Comparison of ENCODE assay signal across 13 cellular contexts in the genomic region with DNA sequence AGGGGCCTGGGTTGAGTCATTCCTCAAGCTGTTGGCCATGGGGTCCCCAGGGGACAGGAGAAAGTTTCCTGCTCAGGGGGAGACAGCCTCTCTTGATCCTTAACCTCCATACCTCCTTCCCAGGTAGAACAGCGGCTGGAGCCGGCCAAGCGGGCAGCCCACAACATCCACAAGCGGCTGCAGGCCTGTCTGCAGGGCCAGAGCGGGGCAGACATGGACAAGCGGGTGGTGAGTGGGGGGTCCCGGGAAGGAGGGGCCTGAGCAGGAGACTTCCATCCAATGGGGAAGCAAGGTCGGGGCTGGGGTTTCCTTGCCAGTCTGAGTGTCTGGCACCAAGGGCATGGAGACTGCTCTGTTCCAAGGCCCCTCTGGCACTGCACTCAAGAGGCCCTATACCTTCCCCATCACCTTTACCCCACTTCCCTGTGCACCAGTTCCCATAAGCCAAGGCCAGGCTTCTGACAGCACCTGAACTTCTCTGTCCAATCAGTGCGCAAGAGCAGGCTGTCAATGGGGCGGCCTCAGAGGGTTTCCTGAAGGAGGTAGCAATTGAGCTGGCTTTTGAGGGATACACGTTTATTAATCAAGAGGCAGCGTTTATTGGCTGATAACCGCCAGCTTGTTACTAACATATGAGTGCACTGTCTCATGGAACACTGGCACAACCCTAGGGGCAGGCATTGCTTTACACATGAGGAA. TPM values are rescaled to one million over a fixed set of nuclear protein-coding genes. Genes with fewer than 3 reads are reported as not detected.
DNase-seq lines count a peak whose midpoint lies in the region; ATAC-seq and TF ChIP-seq lines count a peak whose summit lies in the region.
"Had no signal": no experiment of that assay in that cellular context is flagged by ENCODE, and none has a peak within 500 bp of the region (broad histone marks: within the 10 kb centered on the region; RNA-seq: fewer than 3 reads in every experiment).

No MANE protein-coding gene starts in this region.

- ATAC-seq in HG03025 (IDR thresholded peaks at IDR 0.05; ENCODE audit: low FRiP score, unreplicated experiment), result no peak
- ATAC-seq in HG03097 (IDR thresholded peaks at IDR 0.05; ENCODE audit: low FRiP score, unreplicated experiment), result no peak
- ATAC-seq: left lung, right cardiac atrium had no signal

- H3K27me3 ChIP-seq in CD8-positive, alpha-beta memory T cell (ENCODE audit: insufficient read depth, low read length, poor library complexity, severe bottlenecking), result no peaks in the 10 kb centered on the region
- H3K27me3 ChIP-seq in NT2/D1 (ENCODE audit: insufficient read depth, insufficient read length), result no peaks in the 10 kb centered on the region
- H3K27me3 ChIP-seq in colonic mucosa, result no peaks in the 10 kb centered on the region
- H3K27me3 ChIP-seq: left lung had no signal

- H3K4me3 Mint-ChIP-seq in CD8-positive, alpha-beta memory T cell, result peak overlapping the region; percentile 85 to 99 (median 97)
- H3K4me3 Mint-ChIP-seq in nephron progenitor cell, result peak overlapping the region; percentile 13

- peaks cover 45 to 78% (median 51%) of the 10 kb centered on the region in 3 donors for H3K4me1 Mint-ChIP-seq in CD8-positive, alpha-beta memory T cell
- H3K4me1 Mint-ChIP-seq in nephron progenitor cell, result peaks cover 43% of the 10 kb centered on the region

- CTCF ChIA-PET in CD8-positive, alpha-beta memory T cell (lab: Charles Lee), result interaction anchor here (1.3 to 16.3 kb wide), 9 partner anchors 11 to 221 kb away, joined by 3 to 375 read pairs (median 28); a partner anchor contains a TSS

- no peak overlapping the region for H3K27ac ChIP-seq in CD8-positive, alpha-beta memory T cell (ENCODE audit: low read depth, low read length)
- H3K27ac ChIP-seq in colonic mucosa, result peak overlapping the region; percentile 79

- H3K27ac Mint-ChIP-seq in CD8-positive, alpha-beta memory T cell, result peak overlapping the region in 7 of 8 donors; percentile 32 to 96 (median 86)
- H3K27ac Mint-ChIP-seq in nephron progenitor cell, result no peak overlapping the region

- DNase-seq in CD8-positive, alpha-beta memory T cell, result no peak
- DNase-seq in NT2/D1 (ENCODE audit: low read depth, low spot score) (no peak), colonic mucosa (peak; percentile 82), nephron progenitor cell (no peak), GOT3 (lab: John Stamatoyannopoulos, UW) (no peak), DMS153 treated with DMSO at 0.1 percent for 48 hours (lab: John Stamatoyannopoulos, UW; ENCODE audit: unreplicated experiment) (no peak)
- DNase-seq: foreskin melanocyte, left lung, NCI-H1048, NCI-H82, right cardiac atrium had no signal

- POLR2A ChIA-PET in CD8-positive, alpha-beta memory T cell (lab: Charles Lee), result interaction anchor here (0.7 to 2.9 kb wide), 7 partner anchors 8 to 166 kb away, joined by 3 to 18 read pairs (median 7); a partner anchor contains a TSS

- H3K36me3 Mint-ChIP-seq in CD8-positive, alpha-beta memory T cell, result peaks cover 0 to 58% (median 6%) of the 10 kb centered on the region in 3 donors
- H3K36me3 Mint-ChIP-seq in nephron progenitor cell (ENCODE audit: low read depth), result peaks cover 13% of the 10 kb centered on the region

- intact Hi-C loops in colonic mucosa (cut with DNase I), result loop anchor here (5.0 to 10.0 kb wide), 2 partner anchors 41 to 153 kb away; no protein-coding TSS in a partner anchor

- H3K27me3 Mint-ChIP-seq in CD8-positive, alpha-beta memory T cell, result no peaks in the 10 kb centered on the region
- no peaks in the 10 kb centered on the region for H3K27me3 Mint-ChIP-seq in nephron progenitor cell (ENCODE audit: low read depth, poor library complexity)

- no peaks in the 10 kb centered on the region for H3K9me3 Mint-ChIP-seq in CD8-positive, alpha-beta memory T cell
- no peaks in the 10 kb centered on the region for H3K9me3 Mint-ChIP-seq in nephron progenitor cell

- peaks cover 56% of the 10 kb centered on the region for H3K4me1 ChIP-seq in CD8-positive, alpha-beta memory T cell (ENCODE audit: insufficient read depth, low read length)
- H3K4me1 ChIP-seq in NT2/D1 (ENCODE audit: insufficient read depth, insufficient read length) (peaks cover 18% of the 10 kb centered on the region), colonic mucosa (peaks cover 35% of the 10 kb centered on the region)

- no peaks in the 10 kb centered on the region for H3K9me3 ChIP-seq in CD8-positive, alpha-beta memory T cell (ENCODE audit: low read length)
- H3K9me3 ChIP-seq in NT2/D1 (ENCODE audit: insufficient read depth, low read length) (no peaks in the 10 kb centered on the region), colonic mucosa (no peaks in the 10 kb centered on the region)
- H3K9me3 ChIP-seq: left lung had no signal

- no peak for TF ChIP-seq CTCF in colonic mucosa (IDR thresholded peaks at IDR 0.05)
- no peak for TF ChIP-seq CTCF in nephron progenitor cell (IDR thresholded peaks at IDR 0.05)

- H3K9ac ChIP-seq in NT2/D1 (ENCODE audit: insufficient read length, low read depth), result peak overlapping the region; percentile 21
- peak overlapping the region; percentile 80 to 100 for H3K9ac ChIP-seq in colonic mucosa (ENCODE audit: low read depth in 2 of 2, low read length in 2 of 2)

- H3K4me3 ChIP-seq in CD8-positive, alpha-beta memory T cell (ENCODE audit: low read length), result peak overlapping the region; percentile 94
- H3K4me3 ChIP-seq in NT2/D1 (ENCODE audit: insufficient read length, low read depth) (no peak overlapping the region), colonic mucosa (peak overlapping the region; percentile 48)

- peaks cover 42% of the 10 kb centered on the region for H3K36me3 ChIP-seq in CD8-positive, alpha-beta memory T cell (ENCODE audit: insufficient read depth, low read length)
- H3K36me3 ChIP-seq in NT2/D1 (ENCODE audit: insufficient read depth, insufficient read length, low read length) (peaks cover 41% of the 10 kb centered on the region), colonic mucosa (peaks cover 12% of the 10 kb centered on the region)

RNA-seq across cellular contexts. Expression of a gene that starts 1.9 kb away (rescaled TPM):
- 10 to 100 TPM; 93.1 to 94.6 TPM for total RNA-seq in CD8-positive, alpha-beta memory T cell
- polyA plus RNA-seq in CD8-positive, alpha-beta memory T cell, result 32.3 TPM
- total RNA-seq in colonic mucosa, result 100 to 1,000 TPM in 1 of 2 donors, 10 to 100 TPM in 1; 91.8 to 125 TPM

RNA-seq across cellular contexts. Expression of a gene that starts 17.1 kb away (rescaled TPM):
- total RNA-seq in CD8-positive, alpha-beta memory T cell, result 10 to 100 TPM; 36.0 to 37.8 TPM
- 7.1 TPM for polyA plus RNA-seq in CD8-positive, alpha-beta memory T cell
- total RNA-seq in colonic mucosa, result 10 to 100 TPM; 24.5 to 34.0 TPM

RNA-seq across cellular contexts. Expression of a gene that starts 32.8 kb away (rescaled TPM):
- 10 to 100 TPM; 69.1 to 74.3 TPM for total RNA-seq in CD8-positive, alpha-beta memory T cell
- polyA plus RNA-seq in CD8-positive, alpha-beta memory T cell, result 34.9 TPM
- 10 to 100 TPM; 45.7 to 90.2 TPM for total RNA-seq in colonic mucosa

RNA-seq across cellular contexts. Expression of a gene that starts 34.0 kb away (rescaled TPM):
- 100 to 1,000 TPM; 204 to 223 TPM for total RNA-seq in CD8-positive, alpha-beta memory T cell
- 182 TPM for polyA plus RNA-seq in CD8-positive, alpha-beta memory T cell
- 100 to 1,000 TPM in 1 of 2 donors, 10 to 100 TPM in 1; 83.3 to 222 TPM for total RNA-seq in colonic mucosa

RNA-seq across cellular contexts. Expression of a gene that starts 44.7 kb away (rescaled TPM):
- 10 to 100 TPM; 53.6 to 57.2 TPM for total RNA-seq in CD8-positive, alpha-beta memory T cell
- polyA plus RNA-seq in CD8-positive, alpha-beta memory T cell, result 38.3 TPM
- total RNA-seq in colonic mucosa, result 10 to 100 TPM; 25.2 to 48.4 TPM
